In genomic region chr19:1275260-1275975, GRCh38 we compare ENCODE assay signal across 1 cellular context.
A peak's percentile ranks its signal among the peaks of the same experiment; 100 is the strongest.
TF ChIP-seq lines count a peak whose summit lies in the region.

Gene FAM174C, plus strand, starts transcription at chr19:1275530. Its CDS starts 20 bp downstream, at chr19:1275550.

TF ChIP-seq in K562, 482 proteins besides CTCF, POLR2A, EP300 and RAD21 (continued from another document and continues in another):
- TF ChIP-seq AFF1 (IDR thresholded peaks at IDR 0.05; ENCODE audit: low read depth in 1 of 2, partially characterized antibody in 2 of 2) (no peak), RB1 (IDR thresholded peaks at IDR 0.05; ENCODE audit: low read depth) (peak; percentile 81), ZNF436 (CRISPR knock-in tag; IDR thresholded peaks at IDR 0.05) (no peak), SMAD2 (IDR thresholded peaks at IDR 0.05; ENCODE audit: low read depth, low read length) (no peak), TCF7L2 (IDR thresholded peaks at IDR 0.05; ENCODE audit: low read depth, low read length) (no peak), SMAD4 (CRISPR knock-in tag; conservative IDR thresholded peaks at IDR 0.05) (peak; percentile 73), ZNF224 (CRISPR knock-in tag; IDR thresholded peaks at IDR 0.05) (no peak), DDX20 (tag; IDR thresholded peaks at IDR 0.05; ENCODE audit: low read depth) (no peak), CEBPB (tag; IDR thresholded peaks at IDR 0.05) (no peak), FOXP1 (CRISPR knock-in tag; IDR thresholded peaks at IDR 0.05) (peak; percentile 89; the same call in 1 of the 2 replicates), ZNF445 (CRISPR knock-in tag; IDR thresholded peaks at IDR 0.05; ENCODE audit: low read depth) (no peak), JUNB (CRISPR knock-in tag; conservative IDR thresholded peaks at IDR 0.05) (no peak), ZNF717 (CRISPR knock-in tag; IDR thresholded peaks at IDR 0.05) (no peak), RAD51 (IDR thresholded peaks at IDR 0.05; ENCODE audit: borderline replicate concordance, low read depth) (peak; percentile 98), LEF1 (IDR thresholded peaks at IDR 0.05) (no peak), MEIS2 (IDR thresholded peaks at IDR 0.05; ENCODE audit: partially characterized antibody) (peak; percentile 18), PHF20 (IDR thresholded peaks at IDR 0.05; ENCODE audit: partially characterized antibody) (peak; percentile 18), MCM5 (IDR thresholded peaks at IDR 0.05; ENCODE audit: low read depth) (no peak), SOX6 (IDR thresholded peaks at IDR 0.05) (peak; percentile 43), HDAC8 (tag; IDR thresholded peaks at IDR 0.05) (no peak), ZNF644 (tag; IDR thresholded peaks at IDR 0.05; ENCODE audit: low read depth) (peak; percentile 83; the same call in 1 of the 2 replicates), NR0B1 (IDR thresholded peaks at IDR 0.05; ENCODE audit: partially characterized antibody) (no peak), ZNF507 (tag; conservative IDR thresholded peaks at IDR 0.05) (no peak), XRCC5 (IDR thresholded peaks at IDR 0.05; ENCODE audit: low read depth, low read length) (0 out of 2 replicates have a peak, but pooled peaks have one; percentile 42), HNRNPH1 (optimal IDR thresholded peaks at IDR 0.05; ENCODE audit: low read depth, low read length) (no peak), EP400 (IDR thresholded peaks at IDR 0.05) (peak; percentile 84; the same call in 1 of the 2 replicates)
- TF ChIP-seq, protein P1, sequence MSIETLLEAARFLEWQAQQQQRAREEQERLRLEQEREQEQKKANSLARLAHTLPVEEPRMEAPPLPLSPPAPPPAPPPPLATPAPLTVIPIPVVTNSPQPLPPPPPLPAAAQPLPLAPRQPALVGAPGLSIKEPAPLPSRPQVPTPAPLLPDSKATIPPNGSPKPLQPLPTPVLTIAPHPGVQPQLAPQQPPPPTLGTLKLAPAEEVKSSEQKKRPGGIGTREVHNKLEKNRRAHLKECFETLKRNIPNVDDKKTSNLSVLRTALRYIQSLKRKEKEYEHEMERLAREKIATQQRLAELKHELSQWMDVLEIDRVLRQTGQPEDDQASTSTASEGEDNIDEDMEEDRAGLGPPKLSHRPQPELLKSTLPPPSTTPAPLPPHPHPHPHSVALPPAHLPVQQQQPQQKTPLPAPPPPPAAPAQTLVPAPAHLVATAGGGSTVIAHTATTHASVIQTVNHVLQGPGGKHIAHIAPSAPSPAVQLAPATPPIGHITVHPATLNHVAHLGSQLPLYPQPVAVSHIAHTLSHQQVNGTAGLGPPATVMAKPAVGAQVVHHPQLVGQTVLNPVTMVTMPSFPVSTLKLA (conservative IDR thresholded peaks at IDR 0.05), result peak; percentile 97
- TF ChIP-seq, protein P2, sequence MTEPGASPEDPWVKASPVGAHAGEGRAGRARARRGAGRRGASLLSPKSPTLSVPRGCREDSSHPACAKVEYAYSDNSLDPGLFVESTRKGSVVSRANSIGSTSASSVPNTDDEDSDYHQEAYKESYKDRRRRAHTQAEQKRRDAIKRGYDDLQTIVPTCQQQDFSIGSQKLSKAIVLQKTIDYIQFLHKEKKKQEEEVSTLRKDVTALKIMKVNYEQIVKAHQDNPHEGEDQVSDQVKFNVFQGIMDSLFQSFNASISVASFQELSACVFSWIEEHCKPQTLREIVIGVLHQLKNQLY (CRISPR knock-in tag; conservative IDR thresholded peaks at IDR 0.05), result no peak; a peak in 1 of 4 replicates
- TF ChIP-seq, protein P3, sequence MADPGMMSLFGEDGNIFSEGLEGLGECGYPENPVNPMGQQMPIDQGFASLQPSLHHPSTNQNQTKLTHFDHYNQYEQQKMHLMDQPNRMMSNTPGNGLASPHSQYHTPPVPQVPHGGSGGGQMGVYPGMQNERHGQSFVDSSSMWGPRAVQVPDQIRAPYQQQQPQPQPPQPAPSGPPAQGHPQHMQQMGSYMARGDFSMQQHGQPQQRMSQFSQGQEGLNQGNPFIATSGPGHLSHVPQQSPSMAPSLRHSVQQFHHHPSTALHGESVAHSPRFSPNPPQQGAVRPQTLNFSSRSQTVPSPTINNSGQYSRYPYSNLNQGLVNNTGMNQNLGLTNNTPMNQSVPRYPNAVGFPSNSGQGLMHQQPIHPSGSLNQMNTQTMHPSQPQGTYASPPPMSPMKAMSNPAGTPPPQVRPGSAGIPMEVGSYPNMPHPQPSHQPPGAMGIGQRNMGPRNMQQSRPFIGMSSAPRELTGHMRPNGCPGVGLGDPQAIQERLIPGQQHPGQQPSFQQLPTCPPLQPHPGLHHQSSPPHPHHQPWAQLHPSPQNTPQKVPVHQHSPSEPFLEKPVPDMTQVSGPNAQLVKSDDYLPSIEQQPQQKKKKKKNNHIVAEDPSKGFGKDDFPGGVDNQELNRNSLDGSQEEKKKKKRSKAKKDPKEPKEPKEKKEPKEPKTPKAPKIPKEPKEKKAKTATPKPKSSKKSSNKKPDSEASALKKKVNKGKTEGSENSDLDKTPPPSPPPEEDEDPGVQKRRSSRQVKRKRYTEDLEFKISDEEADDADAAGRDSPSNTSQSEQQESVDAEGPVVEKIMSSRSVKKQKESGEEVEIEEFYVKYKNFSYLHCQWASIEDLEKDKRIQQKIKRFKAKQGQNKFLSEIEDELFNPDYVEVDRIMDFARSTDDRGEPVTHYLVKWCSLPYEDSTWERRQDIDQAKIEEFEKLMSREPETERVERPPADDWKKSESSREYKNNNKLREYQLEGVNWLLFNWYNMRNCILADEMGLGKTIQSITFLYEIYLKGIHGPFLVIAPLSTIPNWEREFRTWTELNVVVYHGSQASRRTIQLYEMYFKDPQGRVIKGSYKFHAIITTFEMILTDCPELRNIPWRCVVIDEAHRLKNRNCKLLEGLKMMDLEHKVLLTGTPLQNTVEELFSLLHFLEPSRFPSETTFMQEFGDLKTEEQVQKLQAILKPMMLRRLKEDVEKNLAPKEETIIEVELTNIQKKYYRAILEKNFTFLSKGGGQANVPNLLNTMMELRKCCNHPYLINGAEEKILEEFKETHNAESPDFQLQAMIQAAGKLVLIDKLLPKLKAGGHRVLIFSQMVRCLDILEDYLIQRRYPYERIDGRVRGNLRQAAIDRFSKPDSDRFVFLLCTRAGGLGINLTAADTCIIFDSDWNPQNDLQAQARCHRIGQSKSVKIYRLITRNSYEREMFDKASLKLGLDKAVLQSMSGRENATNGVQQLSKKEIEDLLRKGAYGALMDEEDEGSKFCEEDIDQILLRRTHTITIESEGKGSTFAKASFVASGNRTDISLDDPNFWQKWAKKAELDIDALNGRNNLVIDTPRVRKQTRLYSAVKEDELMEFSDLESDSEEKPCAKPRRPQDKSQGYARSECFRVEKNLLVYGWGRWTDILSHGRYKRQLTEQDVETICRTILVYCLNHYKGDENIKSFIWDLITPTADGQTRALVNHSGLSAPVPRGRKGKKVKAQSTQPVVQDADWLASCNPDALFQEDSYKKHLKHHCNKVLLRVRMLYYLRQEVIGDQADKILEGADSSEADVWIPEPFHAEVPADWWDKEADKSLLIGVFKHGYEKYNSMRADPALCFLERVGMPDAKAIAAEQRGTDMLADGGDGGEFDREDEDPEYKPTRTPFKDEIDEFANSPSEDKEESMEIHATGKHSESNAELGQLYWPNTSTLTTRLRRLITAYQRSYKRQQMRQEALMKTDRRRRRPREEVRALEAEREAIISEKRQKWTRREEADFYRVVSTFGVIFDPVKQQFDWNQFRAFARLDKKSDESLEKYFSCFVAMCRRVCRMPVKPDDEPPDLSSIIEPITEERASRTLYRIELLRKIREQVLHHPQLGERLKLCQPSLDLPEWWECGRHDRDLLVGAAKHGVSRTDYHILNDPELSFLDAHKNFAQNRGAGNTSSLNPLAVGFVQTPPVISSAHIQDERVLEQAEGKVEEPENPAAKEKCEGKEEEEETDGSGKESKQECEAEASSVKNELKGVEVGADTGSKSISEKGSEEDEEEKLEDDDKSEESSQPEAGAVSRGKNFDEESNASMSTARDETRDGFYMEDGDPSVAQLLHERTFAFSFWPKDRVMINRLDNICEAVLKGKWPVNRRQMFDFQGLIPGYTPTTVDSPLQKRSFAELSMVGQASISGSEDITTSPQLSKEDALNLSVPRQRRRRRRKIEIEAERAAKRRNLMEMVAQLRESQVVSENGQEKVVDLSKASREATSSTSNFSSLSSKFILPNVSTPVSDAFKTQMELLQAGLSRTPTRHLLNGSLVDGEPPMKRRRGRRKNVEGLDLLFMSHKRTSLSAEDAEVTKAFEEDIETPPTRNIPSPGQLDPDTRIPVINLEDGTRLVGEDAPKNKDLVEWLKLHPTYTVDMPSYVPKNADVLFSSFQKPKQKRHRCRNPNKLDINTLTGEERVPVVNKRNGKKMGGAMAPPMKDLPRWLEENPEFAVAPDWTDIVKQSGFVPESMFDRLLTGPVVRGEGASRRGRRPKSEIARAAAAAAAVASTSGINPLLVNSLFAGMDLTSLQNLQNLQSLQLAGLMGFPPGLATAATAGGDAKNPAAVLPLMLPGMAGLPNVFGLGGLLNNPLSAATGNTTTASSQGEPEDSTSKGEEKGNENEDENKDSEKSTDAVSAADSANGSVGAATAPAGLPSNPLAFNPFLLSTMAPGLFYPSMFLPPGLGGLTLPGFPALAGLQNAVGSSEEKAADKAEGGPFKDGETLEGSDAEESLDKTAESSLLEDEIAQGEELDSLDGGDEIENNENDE (IDR thresholded peaks at IDR 0.05; ENCODE audit: low read depth, low read length), result no peak
- TF ChIP-seq, protein P4, sequence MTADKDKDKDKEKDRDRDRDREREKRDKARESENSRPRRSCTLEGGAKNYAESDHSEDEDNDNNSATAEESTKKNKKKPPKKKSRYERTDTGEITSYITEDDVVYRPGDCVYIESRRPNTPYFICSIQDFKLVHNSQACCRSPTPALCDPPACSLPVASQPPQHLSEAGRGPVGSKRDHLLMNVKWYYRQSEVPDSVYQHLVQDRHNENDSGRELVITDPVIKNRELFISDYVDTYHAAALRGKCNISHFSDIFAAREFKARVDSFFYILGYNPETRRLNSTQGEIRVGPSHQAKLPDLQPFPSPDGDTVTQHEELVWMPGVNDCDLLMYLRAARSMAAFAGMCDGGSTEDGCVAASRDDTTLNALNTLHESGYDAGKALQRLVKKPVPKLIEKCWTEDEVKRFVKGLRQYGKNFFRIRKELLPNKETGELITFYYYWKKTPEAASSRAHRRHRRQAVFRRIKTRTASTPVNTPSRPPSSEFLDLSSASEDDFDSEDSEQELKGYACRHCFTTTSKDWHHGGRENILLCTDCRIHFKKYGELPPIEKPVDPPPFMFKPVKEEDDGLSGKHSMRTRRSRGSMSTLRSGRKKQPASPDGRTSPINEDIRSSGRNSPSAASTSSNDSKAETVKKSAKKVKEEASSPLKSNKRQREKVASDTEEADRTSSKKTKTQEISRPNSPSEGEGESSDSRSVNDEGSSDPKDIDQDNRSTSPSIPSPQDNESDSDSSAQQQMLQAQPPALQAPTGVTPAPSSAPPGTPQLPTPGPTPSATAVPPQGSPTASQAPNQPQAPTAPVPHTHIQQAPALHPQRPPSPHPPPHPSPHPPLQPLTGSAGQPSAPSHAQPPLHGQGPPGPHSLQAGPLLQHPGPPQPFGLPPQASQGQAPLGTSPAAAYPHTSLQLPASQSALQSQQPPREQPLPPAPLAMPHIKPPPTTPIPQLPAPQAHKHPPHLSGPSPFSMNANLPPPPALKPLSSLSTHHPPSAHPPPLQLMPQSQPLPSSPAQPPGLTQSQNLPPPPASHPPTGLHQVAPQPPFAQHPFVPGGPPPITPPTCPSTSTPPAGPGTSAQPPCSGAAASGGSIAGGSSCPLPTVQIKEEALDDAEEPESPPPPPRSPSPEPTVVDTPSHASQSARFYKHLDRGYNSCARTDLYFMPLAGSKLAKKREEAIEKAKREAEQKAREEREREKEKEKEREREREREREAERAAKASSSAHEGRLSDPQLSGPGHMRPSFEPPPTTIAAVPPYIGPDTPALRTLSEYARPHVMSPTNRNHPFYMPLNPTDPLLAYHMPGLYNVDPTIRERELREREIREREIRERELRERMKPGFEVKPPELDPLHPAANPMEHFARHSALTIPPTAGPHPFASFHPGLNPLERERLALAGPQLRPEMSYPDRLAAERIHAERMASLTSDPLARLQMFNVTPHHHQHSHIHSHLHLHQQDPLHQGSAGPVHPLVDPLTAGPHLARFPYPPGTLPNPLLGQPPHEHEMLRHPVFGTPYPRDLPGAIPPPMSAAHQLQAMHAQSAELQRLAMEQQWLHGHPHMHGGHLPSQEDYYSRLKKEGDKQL (CRISPR knock-in tag; IDR thresholded peaks at IDR 0.05; ENCODE audit: borderline replicate concordance), result no peak; the same call in 1 of the 2 replicates
- TF ChIP-seq, protein P5, sequence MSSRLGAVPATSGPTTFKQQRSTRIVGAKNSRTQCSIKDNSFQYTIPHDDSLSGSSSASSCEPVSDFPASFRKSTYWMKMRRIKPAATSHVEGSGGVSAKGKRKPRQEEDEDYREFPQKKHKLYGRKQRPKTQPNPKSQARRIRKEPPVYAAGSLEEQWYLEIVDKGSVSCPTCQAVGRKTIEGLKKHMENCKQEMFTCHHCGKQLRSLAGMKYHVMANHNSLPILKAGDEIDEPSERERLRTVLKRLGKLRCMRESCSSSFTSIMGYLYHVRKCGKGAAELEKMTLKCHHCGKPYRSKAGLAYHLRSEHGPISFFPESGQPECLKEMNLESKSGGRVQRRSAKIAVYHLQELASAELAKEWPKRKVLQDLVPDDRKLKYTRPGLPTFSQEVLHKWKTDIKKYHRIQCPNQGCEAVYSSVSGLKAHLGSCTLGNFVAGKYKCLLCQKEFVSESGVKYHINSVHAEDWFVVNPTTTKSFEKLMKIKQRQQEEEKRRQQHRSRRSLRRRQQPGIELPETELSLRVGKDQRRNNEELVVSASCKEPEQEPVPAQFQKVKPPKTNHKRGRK (tag; IDR thresholded peaks at IDR 0.05), result no peak
